ENCODE assay signal across 30 cellular contexts in genomic region chr3:11021611-11022011, GRCh38. TPM values are rescaled to one million over a fixed set of nuclear protein-coding genes. Genes with fewer than 3 reads are reported as not detected.
DNase-seq lines count a peak whose midpoint lies in the region; ATAC-seq and TF ChIP-seq lines count a peak whose summit lies in the region.
"Had no signal": no experiment of that assay in that cellular context is flagged by ENCODE, and none has a peak within 500 bp of the region (broad histone marks: within the 10 kb centered on the region; RNA-seq: fewer than 3 reads in every experiment).

No MANE protein-coding gene starts in this region.

- TF ChIP-seq CTCF in H9 (conservative IDR thresholded peaks at IDR 0.05) = peak; percentile 60
- peak in 55 of 56 donors; percentile 37 to 91 (median 69) for TF ChIP-seq CTCF in dorsolateral prefrontal cortex (IDR thresholded peaks at IDR 0.05 in 54 of 56, conservative IDR thresholded peaks at IDR 0.05 in 2 of 56; ENCODE audit: low read depth in 1 of 56, partially characterized antibody in 56 of 56)
- no peak for TF ChIP-seq CTCF in coronary artery (IDR thresholded peaks at IDR 0.05)

- H3K27me3 ChIP-seq in H9 (ENCODE audit: insufficient read depth, low read length) (no peaks in the 10 kb centered on the region), dorsolateral prefrontal cortex (no peaks in the 10 kb centered on the region), layer of hippocampus (ENCODE audit: control insufficient read depth, insufficient read depth, low read length) (no peaks in the 10 kb centered on the region)
- H3K27me3 ChIP-seq: adrenal gland had no signal

- H3K4me3 ChIP-seq in dorsolateral prefrontal cortex (no peak overlapping the region), coronary artery (no peak overlapping the region)
- H3K4me3 ChIP-seq: adrenal gland, esophagus squamous epithelium, gastrocnemius medialis, MG63, skin epidermis, stomach had no signal

- H3K79me2 ChIP-seq in H9 (ENCODE audit: insufficient read depth, low read length) = no peaks in the 10 kb centered on the region

- no peaks in the 10 kb centered on the region for H3K4me1 Mint-ChIP-seq in H9
- H3K4me1 Mint-ChIP-seq: activated CD4-positive, alpha-beta T cell treated with anti-CD3 and anti-CD28 coated beads, Interleukin-2, amount 10 ng/mL, durations not matched to agents 24 days and 14 days had no signal

- H3K27ac Mint-ChIP-seq in H9 = no peak overlapping the region
- H3K27ac Mint-ChIP-seq: activated CD4-positive, alpha-beta T cell treated with anti-CD3 and anti-CD28 coated beads, Interleukin-2, amount 10 ng/mL, durations not matched to agents 24 days and 14 days; activated naive CD4-positive, alpha-beta T cell treated with anti-CD3 and anti-CD28 coated beads for 36 hours; activated T-cell treated with anti-CD3 and anti-CD28 coated beads, Interleukin-2, amount 50 U/mL, for 72 hours; type B pancreatic cell had no signal

- H3K4me2 ChIP-seq in H9 (ENCODE audit: insufficient read depth, insufficient read length, low read length) = no peak overlapping the region

- H3K4me3 Mint-ChIP-seq in H9 = no peak overlapping the region
- H3K4me3 Mint-ChIP-seq: activated CD4-positive, alpha-beta T cell treated with anti-CD3 and anti-CD28 coated beads, Interleukin-2, amount 10 ng/mL, durations not matched to agents 24 days and 14 days; activated naive CD4-positive, alpha-beta T cell treated with anti-CD3 and anti-CD28 coated beads for 36 hours; activated T-cell treated with anti-CD3 and anti-CD28 coated beads, Interleukin-2, amount 50 U/mL, for 72 hours; type B pancreatic cell had no signal

- no peak overlapping the region for H2AK5ac ChIP-seq in H9 (ENCODE audit: insufficient read length, low read length)

- no peak overlapping the region for H2AFZ ChIP-seq in H9 (ENCODE audit: low read length)

- ATAC-seq in sciatic nerve (no peak), HG03378 (IDR thresholded peaks at IDR 0.05; ENCODE audit: unreplicated experiment) (no peak)
- ATAC-seq: activated T-cell treated with anti-CD3 and anti-CD28 coated beads, Interleukin-2, amount 50 U/mL, for 72 hours; gastrocnemius medialis had no signal

- peaks cover 7% of the 10 kb centered on the region for H3K9me3 ChIP-seq in H9 (ENCODE audit: control insufficient read depth, low read depth, low read length)
- H3K9me3 ChIP-seq: adrenal gland, BE2C, esophagus squamous epithelium, gastrocnemius medialis, MG63 had no signal

- peaks cover 25% of the 10 kb centered on the region for H3K27me3 Mint-ChIP-seq in H9 (ENCODE audit: low read depth)

- H3K9ac ChIP-seq in H9 (ENCODE audit: extremely low read depth, insufficient read length, low read length) = no peak overlapping the region

- H2BK5ac ChIP-seq in H9 (ENCODE audit: insufficient read length, low read length) = no peak overlapping the region

- H3K18ac ChIP-seq in H9 (ENCODE audit: insufficient read length, low read depth, low read length) = no peak overlapping the region

- H3K4me1 ChIP-seq in H9 (ENCODE audit: insufficient read depth, low read length) = no peaks in the 10 kb centered on the region
- H3K4me1 ChIP-seq: adrenal gland, BE2C, gastrocnemius medialis, stomach had no signal

- no peak overlapping the region for H4K5ac ChIP-seq in H9 (ENCODE audit: insufficient read length, low read depth, low read length)

- H4K8ac ChIP-seq in H9 (replicated peaks; ENCODE audit: insufficient read length, low read depth, low read length) = no peak overlapping the region

- DNase-seq in H9 (peak; percentile 43), dorsolateral prefrontal cortex (peak in 9 of 10 donors; percentile 57 to 75 (median 65)), posterior cingulate gyrus (peak in 9 of 10 donors; percentile 54 to 96 (median 66)), coronary artery (ENCODE audit: low spot score) (no peak), sciatic nerve (ENCODE audit: low spot score) (no peak)
- no peak for DNase-seq in activated CD4-positive, alpha-beta T cell treated with anti-CD3 and anti-CD28 coated beads, Interleukin-2, amount 50 U/mL, for 1 hour
- DNase-seq: activated CD4-positive, alpha-beta T cell treated with anti-CD3 and anti-CD28 coated beads, Interleukin-2, amount 10 ng/mL, durations not matched to agents 24 days and 14 days; activated naive CD4-positive, alpha-beta T cell treated with anti-CD3 and anti-CD28 coated beads for 36 hours; activated T-cell treated with anti-CD3 and anti-CD28 coated beads, Interleukin-2, amount 50 U/mL, for 72 hours; adrenal gland; BE2C; DMS153; esophagus squamous epithelium; gastrocnemius medialis; KBM-7; kidney; MG63; NCI-H2081; NCI-H345; stomach; SW 1271; T-helper 9 cell had no signal

- H3K27ac ChIP-seq in H9 (ENCODE audit: insufficient read length, low read depth, low read length) (no peak overlapping the region), dorsolateral prefrontal cortex (peak overlapping the region; percentile 48 to 96 (median 87)), layer of hippocampus (ENCODE audit: low read depth, low read length) (peak overlapping the region; percentile 71), coronary artery (no peak overlapping the region)
- H3K27ac ChIP-seq: adrenal gland, esophagus squamous epithelium, gastrocnemius medialis, skin epidermis, stomach, VCaP had no signal

- no peak overlapping the region for H3K23ac ChIP-seq in H9 (ENCODE audit: insufficient read length, low read depth, low read length)

- no peak overlapping the region for H2BK12ac ChIP-seq in H9 (ENCODE audit: insufficient read length, low read depth, low read length)

- H3T11ph ChIP-seq in H9 (ENCODE audit: low read length) = no peak overlapping the region

- no peaks in the 10 kb centered on the region for H3K79me1 ChIP-seq in H9 (ENCODE audit: insufficient read depth, low read depth, low read length, poor library complexity, severe bottlenecking)

- no peak overlapping the region for H2BK15ac ChIP-seq in H9 (ENCODE audit: low read depth, low read length)

- H4K20me1 ChIP-seq in H9 (ENCODE audit: control insufficient read depth, insufficient read depth, insufficient read length) = no peaks in the 10 kb centered on the region

- peaks cover 5 to 9% (median 8%) of the 10 kb centered on the region in 3 experiments; a peak in 6 of 7 replicates for H3K36me3 Mint-ChIP-seq in H9 (ENCODE audit: insufficient read depth in 1 of 3, low read depth in 3 of 3)
- H3K36me3 Mint-ChIP-seq: type B pancreatic cell had no signal

- peaks cover 13 to 16% of the 10 kb centered on the region in 2 experiments for H3K9me3 Mint-ChIP-seq in H9
- H3K9me3 Mint-ChIP-seq: activated CD4-positive, alpha-beta T cell treated with anti-CD3 and anti-CD28 coated beads, Interleukin-2, amount 10 ng/mL, durations not matched to agents 24 days and 14 days; activated T-cell treated with anti-CD3 and anti-CD28 coated beads, Interleukin-2, amount 50 U/mL, for 72 hours had no signal

- no peak overlapping the region for H3K14ac ChIP-seq in H9 (ENCODE audit: insufficient read depth, low read length)

- no peak overlapping the region for H4K91ac ChIP-seq in H9 (ENCODE audit: insufficient read length, low read depth, low read length)

- intact Hi-C loops in dorsolateral prefrontal cortex (cut with DNase I) = loop anchor here (1.0 to 5.0 kb wide), 3 partner anchors 39 to 76 kb away; no protein-coding TSS in a partner anchor
- intact Hi-C loops in posterior cingulate gyrus (cut with DNase I) = loop anchor here (1.0 to 5.0 kb wide), 2 partner anchors 36 to 75 kb away; no protein-coding TSS in a partner anchor
- intact Hi-C loops in sciatic nerve (cut with DNase I) = no loop called here

- no peak overlapping the region for H3K56ac ChIP-seq in H9 (ENCODE audit: insufficient read length, low read depth, low read length)

- WGBS in H9 (ENCODE audit: extremely low coverage, insufficient read length, low lambda C conversion rate) = no CpG with 5 or more reads among the region's 8 CpGs

- H3K23me2 ChIP-seq in H9 (ENCODE audit: insufficient read length, low read depth, low read length, poor library complexity, severe bottlenecking) = no peaks in the 10 kb centered on the region

- no peak overlapping the region for H3K4ac ChIP-seq in H9 (ENCODE audit: low read depth, low read length)

- H2BK120ac ChIP-seq in H9 (ENCODE audit: low read depth, low read length, poor library complexity, severe bottlenecking) = no peak overlapping the region

- no peak overlapping the region for H2BK20ac ChIP-seq in H9 (ENCODE audit: low read depth, low read length, poor library complexity, severe bottlenecking)

RNA-seq across cellular contexts. Expression of gene SLC6A1, which starts 29.1 kb away (rescaled TPM):
- total RNA-seq in H9 (2021) (0.09 TPM in 1 of 2 replicates, not detected in the other), dorsolateral prefrontal cortex (100 to 1,000 TPM; 127 to 356 (median 209) TPM), sciatic nerve (10.9 TPM)
- total RNA-seq: activated CD4-positive, alpha-beta T cell treated with anti-CD3 and anti-CD28 coated beads, Interleukin-2, amount 10 ng/mL, durations not matched to agents 24 days and 14 days; activated naive CD4-positive, alpha-beta T cell treated with anti-CD3 and anti-CD28 coated beads for 36 hours; activated T-cell treated with anti-CD3 and anti-CD28 coated beads, Interleukin-2, amount 50 U/mL, for 72 hours; bronchial epithelial cell; H4; HT1080 had no signal

Comparison
In these comparisons a context has a peak if more than half of its experiments do, and no peak if none do; other contexts are left out.
1. DNase-seq: peak in H9 (single experiment), dorsolateral prefrontal cortex (9 of 10) and posterior cingulate gyrus (9 of 10); none in coronary artery (single experiment), sciatic nerve (single experiment) and activated CD4-positive, alpha-beta T cell treated with anti-CD3 and anti-CD28 coated beads, Interleukin-2, amount 50 U/mL, for 1 hour (single experiment).
2. H3K27ac ChIP-seq: peak in dorsolateral prefrontal cortex (59 of 59) and layer of hippocampus (single experiment); none in H9 (single experiment) and coronary artery (0 of 2).
3. RNA of gene SLC6A1, which starts 29.1 kb away (total RNA-seq): 127 to 356 TPM in dorsolateral prefrontal cortex and 10.9 TPM in sciatic nerve (single experiment); 0.09 TPM in H9; every median in the first group is over 10 times any median in the second.